In the genomic region with DNA sequence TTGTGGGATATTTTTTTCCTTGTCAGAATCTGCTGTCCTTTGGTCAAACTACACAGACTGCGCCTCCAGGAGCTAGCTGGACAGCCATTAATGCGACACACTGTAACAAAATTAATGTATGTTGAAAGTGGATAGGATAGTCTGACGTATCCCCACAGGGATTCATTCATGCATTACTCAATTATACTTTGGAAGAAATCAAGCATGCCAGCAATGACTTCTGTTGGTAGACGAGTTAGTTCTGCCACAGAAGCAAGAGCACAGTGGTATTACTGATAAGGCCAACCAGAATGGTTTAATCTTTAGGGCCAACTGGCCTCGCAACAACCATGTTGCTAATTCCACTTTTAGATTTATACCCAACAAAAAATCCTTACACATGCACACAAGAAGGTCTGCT, we compare ENCODE assay signal across 16 cellular contexts.
"Had no signal": no experiment of that assay in that cellular context is flagged by ENCODE, and none has a peak within 500 bp of the region (broad histone marks: within the 10 kb centered on the region; RNA-seq: fewer than 3 reads in every experiment).

No MANE protein-coding gene starts in this region.

- H3K4me3 Mint-ChIP-seq: activated CD4-positive, alpha-beta memory T cell treated with anti-CD3 and anti-CD28 coated beads for 36 hours; activated CD4-positive, alpha-beta T cell treated with anti-CD3 and anti-CD28 coated beads for 36 hours; activated CD8-positive, alpha-beta memory T cell treated with anti-CD3 and anti-CD28 coated beads, Interleukin-2, amount 10 ng/mL, durations not matched to agents 7 days and 5 days; activated T-cell treated with anti-CD3 and anti-CD28 coated beads, Interleukin-2, amount 50 U/mL, for 24 hours; nephron progenitor cell had no signal

- H3K27me3 Mint-ChIP-seq: activated CD4-positive, alpha-beta memory T cell treated with anti-CD3 and anti-CD28 coated beads for 36 hours; activated CD4-positive, alpha-beta T cell treated with anti-CD3 and anti-CD28 coated beads for 36 hours; activated CD8-positive, alpha-beta memory T cell treated with anti-CD3 and anti-CD28 coated beads, Interleukin-2, amount 10 ng/mL, durations not matched to agents 7 days and 5 days; activated T-cell treated with anti-CD3 and anti-CD28 coated beads, Interleukin-2, amount 50 U/mL, for 24 hours; progenitor cell of endocrine pancreas had no signal

- H3K27ac Mint-ChIP-seq: activated CD4-positive, alpha-beta memory T cell treated with anti-CD3 and anti-CD28 coated beads for 36 hours; activated CD4-positive, alpha-beta T cell treated with anti-CD3 and anti-CD28 coated beads for 36 hours; activated CD8-positive, alpha-beta memory T cell treated with anti-CD3 and anti-CD28 coated beads, Interleukin-2, amount 10 ng/mL, durations not matched to agents 7 days and 5 days; activated naive CD4-positive, alpha-beta T cell treated with anti-CD3 and anti-CD28 coated beads, Interleukin-2, amount 50 U/mL, for 72 hours; activated T-cell treated with anti-CD3 and anti-CD28 coated beads, Interleukin-2, amount 50 U/mL, for 24 hours; nephron progenitor cell; progenitor cell of endocrine pancreas had no signal

- DNase-seq: activated CD4-positive, alpha-beta memory T cell treated with anti-CD3 and anti-CD28 coated beads for 36 hours; activated CD4-positive, alpha-beta T cell treated with anti-CD3 and anti-CD28 coated beads for 36 hours; activated CD8-positive, alpha-beta memory T cell treated with anti-CD3 and anti-CD28 coated beads, Interleukin-2, amount 10 ng/mL, durations not matched to agents 7 days and 5 days; activated gamma-delta T cell; activated T-cell treated with anti-CD3 and anti-CD28 coated beads, Interleukin-2, amount 50 U/mL, for 24 hours; nephron progenitor cell; occipital lobe; right cardiac atrium; small intestine; stimulated activated CD4-positive, alpha-beta T cell treated with anti-CD3 and anti-CD28 coated beads, Interleukin-4, amount 100 ng/mL, for 24 hours; stimulated activated naive CD8-positive, alpha-beta T cell treated with anti-CD3 and anti-CD28 coated beads, Interleukin-15, Interleukin-2, amounts not matched to agents 100 U/mL and 50 U/mL, for 24 hours; SW 1271; trophoblast cell; WERI-Rb-1 had no signal

- H3K9me3 Mint-ChIP-seq: activated CD4-positive, alpha-beta memory T cell treated with anti-CD3 and anti-CD28 coated beads for 36 hours; activated naive CD4-positive, alpha-beta T cell treated with anti-CD3 and anti-CD28 coated beads, Interleukin-2, amount 50 U/mL, for 72 hours; activated T-cell treated with anti-CD3 and anti-CD28 coated beads, Interleukin-2, amount 50 U/mL, for 24 hours; nephron progenitor cell had no signal

- ATAC-seq: activated CD4-positive, alpha-beta T cell treated with anti-CD3 and anti-CD28 coated beads for 36 hours; activated CD8-positive, alpha-beta memory T cell treated with anti-CD3 and anti-CD28 coated beads, Interleukin-2, amount 10 ng/mL, durations not matched to agents 7 days and 5 days; activated naive CD4-positive, alpha-beta T cell treated with anti-CD3 and anti-CD28 coated beads, Interleukin-2, amount 50 U/mL, for 72 hours; right cardiac atrium; stimulated activated naive CD8-positive, alpha-beta T cell treated with anti-CD3 and anti-CD28 coated beads, Interleukin-15, Interleukin-2, amounts not matched to agents 100 U/mL and 50 U/mL, for 24 hours had no signal
